Comparison of ENCODE assay signal across 11 cellular contexts in genomic region chr5:177432143-177432904, GRCh38. TPM values are rescaled to one million over a fixed set of nuclear protein-coding genes. Genes with fewer than 3 reads are reported as not detected.
DNase-seq lines count a peak whose midpoint lies in the region; ATAC-seq, FAIRE-seq and TF ChIP-seq lines count a peak whose summit lies in the region.
"Had no signal": no experiment of that assay in that cellular context is flagged by ENCODE, and none has a peak within 500 bp of the region (broad histone marks: within the 10 kb centered on the region; RNA-seq: fewer than 3 reads in every experiment).

No MANE protein-coding gene starts in this region.

- H3K4me3 Mint-ChIP-seq in activated naive CD4-positive, alpha-beta T cell treated with anti-CD3 and anti-CD28 coated beads, Interleukin-2, amount 10 ng/mL, durations not matched to agents 7 days and 5 days = peak overlapping the region; percentile 92
- H3K4me3 Mint-ChIP-seq in endothelial cell (ENCODE audit: unreplicated experiment) = no peak overlapping the region

- H3K36me3 ChIP-seq in HepG2 (replicated peaks in 1 of 2; ENCODE audit: control insufficient read depth in 1 of 2, insufficient read depth in 2 of 2, low read length in 2 of 2) (peaks cover 17 to 27% of the 10 kb centered on the region in 2 experiments; a peak in 4 of 5 replicates), transverse colon (peaks cover 0 to 41% (median 24%) of the 10 kb centered on the region in 4 donors)

- 93% methylated on average over 8 of the region's 20 CpGs for WGBS in HepG2 (ENCODE audit: low lambda C conversion rate)
- WGBS in transverse colon (ENCODE audit: low coverage in 1 of 2), 2 donors = 79% methylated on average over 18 of the region's 20 CpGs; no CpG with 5 or more reads in 1 of the 2 donors

- CTCF ChIA-PET in activated naive CD4-positive, alpha-beta T cell treated with anti-CD3 and anti-CD28 coated beads, Interleukin-2, amount 10 ng/mL, durations not matched to agents 7 days and 5 days (lab: Charles Lee) = interaction anchor here (0.7 to 14.5 kb wide), 12 partner anchors 8 to 318 kb away, joined by 3 to 172 read pairs (median 6); partner anchors contain the start of genes F12, PFN3 and PRR7
- CTCF ChIA-PET in HepG2 (lab: Yijun Ruan, JAX; ENCODE audit: low intra/inter-chr PET ratio, low total read pairs) = no interaction called here

- no peak overlapping the region for H3K27ac ChIP-seq in HepG2 (ENCODE audit: extremely low read length, insufficient read depth, low read length)
- peak overlapping the region; percentile 14 to 95 (median 76) for H3K27ac ChIP-seq in transverse colon

- peaks cover 48% of the 10 kb centered on the region for H3K4me1 ChIP-seq in HepG2 (ENCODE audit: insufficient read depth, low read length)
- H3K4me1 ChIP-seq in transverse colon = peaks cover 26 to 35% (median 28%) of the 10 kb centered on the region in 4 donors

- H2AFZ ChIP-seq in HepG2 (ENCODE audit: low read length) = no peak overlapping the region

- DNase-seq in activated T-cell treated with anti-CD3 and anti-CD28 coated beads for 48 hours (ENCODE audit: low read depth) = peak; percentile 62
- no peak for DNase-seq in activated T-cell treated with anti-CD3 and anti-CD28 coated beads, Interleukin-2, amount 50 U/mL, for 1 hour
- DNase-seq in activated naive CD4-positive, alpha-beta T cell treated with anti-CD3 and anti-CD28 coated beads, Interleukin-2, amount 10 ng/mL, durations not matched to agents 7 days and 5 days = no peak
- DNase-seq in HepG2 (ENCODE audit: low spot score) = no peak
- DNase-seq in transverse colon = no peak
- DNase-seq in mesenteric fat pad (ENCODE audit: low spot score) = no peak
- no peak for DNase-seq in endothelial cell (ENCODE audit: low spot score)
- no peak for DNase-seq in KG1 (lab: John Stamatoyannopoulos, UW)
- DNase-seq: mesenchymal stem cell had no signal

- POLR2A ChIA-PET in HepG2 (lab: Yijun Ruan, JAX) = interaction anchor here (0.7 to 1.5 kb wide), 3 partner anchors 16 to 65 kb away, joined by 3 read pairs; partner anchors contain the start of gene PDLIM7

- TF ChIP-seq EP300 in HepG2 (IDR thresholded peaks at IDR 0.05; ENCODE audit: low read depth in 2 of 2, low read length in 2 of 2) = no peak
- TF ChIP-seq EP300 in HepG2 (CRISPR knock-in tag; IDR thresholded peaks at IDR 0.05; ENCODE audit: borderline replicate concordance) = no peak
- TF ChIP-seq EP300 in transverse colon (IDR thresholded peaks at IDR 0.05; ENCODE audit: low read depth) = no peak

- H3K9me3 ChIP-seq in HepG2 (ENCODE audit: low read length) = no peaks in the 10 kb centered on the region
- no peaks in the 10 kb centered on the region for H3K9me3 ChIP-seq in transverse colon

- TF ChIP-seq POLR2A in HepG2 (IDR thresholded peaks at IDR 0.05; ENCODE audit: insufficient read depth in 1 of 2, low read depth in 2 of 2, low read length in 2 of 2) (no peak), transverse colon (IDR thresholded peaks at IDR 0.05) (no peak)

- no peak overlapping the region for H3K9ac ChIP-seq in HepG2 (ENCODE audit: insufficient read depth, low read depth, low read length)

- H3K4me2 ChIP-seq in HepG2 (ENCODE audit: low read depth, low read length) = no peak overlapping the region

- peaks cover 83% of the 10 kb centered on the region for H3K4me1 Mint-ChIP-seq in activated naive CD4-positive, alpha-beta T cell treated with anti-CD3 and anti-CD28 coated beads, Interleukin-2, amount 10 ng/mL, durations not matched to agents 7 days and 5 days
- peaks cover 9% of the 10 kb centered on the region for H3K4me1 Mint-ChIP-seq in endothelial cell (ENCODE audit: unreplicated experiment)

- H3K79me2 ChIP-seq in HepG2 (ENCODE audit: insufficient read depth, low read length) = peaks cover 10% of the 10 kb centered on the region

- FAIRE-seq in HepG2 (lab: Jason Lieb, UNC) = no peak

- ATAC-seq in HepG2 = no peak

- H3K27me3 Mint-ChIP-seq in activated naive CD4-positive, alpha-beta T cell treated with anti-CD3 and anti-CD28 coated beads, Interleukin-2, amount 10 ng/mL, durations not matched to agents 7 days and 5 days = no peaks in the 10 kb centered on the region
- H3K27me3 Mint-ChIP-seq in endothelial cell (ENCODE audit: unreplicated experiment) = peaks cover 8% of the 10 kb centered on the region

- intact Hi-C loops in HepG2 (cut with micrococcal nuclease; ENCODE audit: unreplicated experiment) = no loop called here
- intact Hi-C loops in transverse colon (cut with DNase I; ENCODE audit: low total_unique reads) = no loop called here

- peaks cover 85% of the 10 kb centered on the region for H3K36me3 Mint-ChIP-seq in activated naive CD4-positive, alpha-beta T cell treated with anti-CD3 and anti-CD28 coated beads, Interleukin-2, amount 10 ng/mL, durations not matched to agents 7 days and 5 days
- H3K36me3 Mint-ChIP-seq in endothelial cell (ENCODE audit: low read depth, unreplicated experiment) = peaks cover 11% of the 10 kb centered on the region

- BruUV-seq in HepG2 (replicated peaks; lab: Mats Ljungman, UMichigan) = no TSS peak

- H3K27me3 ChIP-seq in HepG2 (ENCODE audit: control insufficient read depth in 1 of 2, insufficient read depth in 2 of 2, low read length in 2 of 2) (no peaks in the 10 kb centered on the region), transverse colon (no peaks in the 10 kb centered on the region)

- no peak overlapping the region for H3K4me3 ChIP-seq in HepG2 (replicated peaks in 1 of 3; ENCODE audit: insufficient read depth in 1 of 3, low read depth in 2 of 3, low read length in 3 of 3)
- no peak overlapping the region for H3K4me3 ChIP-seq in transverse colon

- H3K27ac Mint-ChIP-seq in activated naive CD4-positive, alpha-beta T cell treated with anti-CD3 and anti-CD28 coated beads, Interleukin-2, amount 10 ng/mL, durations not matched to agents 7 days and 5 days = peak overlapping the region; percentile 95
- H3K27ac Mint-ChIP-seq in endothelial cell (ENCODE audit: unreplicated experiment) = no peak overlapping the region

- TF ChIP-seq CTCF in HepG2 (CRISPR knock-in tag; IDR thresholded peaks at IDR 0.05) (no peak), transverse colon (IDR thresholded peaks at IDR 0.05) (no peak), endothelial cell (IDR thresholded peaks at IDR 0.05; ENCODE audit: unreplicated experiment) (no peak)

- TF ChIP-seq RAD21 in HepG2 (CRISPR knock-in tag; IDR thresholded peaks at IDR 0.05) = no peak

- in situ Hi-C loops in HepG2 (cut with HindIII; ENCODE audit: extremely low pct_ligation_motif_present, low pct_unique_long_range_greater_than_20kb) (no loop called here), transverse colon (cut with MboI; ENCODE audit: low pct_ligation_motif_present in 1 of 4, low pct_unique_long_range_greater_than_20kb in 1 of 4, low sequenced_read_pairs in 3 of 4) (no loop called here)

- no peaks in the 10 kb centered on the region for H4K20me1 ChIP-seq in HepG2 (ENCODE audit: insufficient read depth, low read length)

- no peaks in the 10 kb centered on the region for H3K9me3 Mint-ChIP-seq in activated naive CD4-positive, alpha-beta T cell treated with anti-CD3 and anti-CD28 coated beads, Interleukin-2, amount 10 ng/mL, durations not matched to agents 7 days and 5 days
- no peaks in the 10 kb centered on the region for H3K9me3 Mint-ChIP-seq in endothelial cell (ENCODE audit: unreplicated experiment)

RNA-seq across cellular contexts. Expression of gene GRK6, which starts 5.8 kb away (rescaled TPM):
- total RNA-seq in HepG2 (2016; rRNA removed; fragmentation: Illumina TruSeq; extraction: Trizol) (16.1 and 19.9 TPM in 2 replicates), transverse colon (10 to 100 TPM; 21.5 to 40.5 (median 36.4) TPM), mesenteric fat pad (30.1 TPM), endothelial cell (ENCODE audit: unreplicated experiment) (33.1 TPM)
- 21.2 and 25.1 TPM in 2 replicates for total RNA-seq in HepG2 (2016; cell fraction: cytosol; rRNA removed; fragmentation: Illumina TruSeq; extraction: Trizol; ENCODE audit: low read depth)
- 15.7 and 20.8 TPM in 2 replicates for total RNA-seq in HepG2 (2016; cell fraction: insoluble cytoplasmic fraction; rRNA removed; fragmentation: Illumina TruSeq; extraction: Trizol)
- 43.3 and 44.5 TPM in 2 replicates for total RNA-seq in HepG2 (2016; cell fraction: membrane; rRNA removed; fragmentation: Illumina TruSeq; extraction: Trizol)
- 15.6 TPM in 2 replicates for total RNA-seq in HepG2 (2016; cell fraction: nucleus; rRNA removed; fragmentation: Illumina TruSeq; extraction: Trizol)
- 13.2 and 17.4 TPM in 2 replicates for polyA plus RNA-seq in HepG2 (2011; rRNA removed)
- 16.2 and 19.6 TPM in 2 replicates for polyA plus RNA-seq in HepG2 (2011; cell fraction: cytosol; rRNA removed)
- 21.6 and 24.6 TPM in 2 replicates for polyA plus RNA-seq in HepG2 (2011; cell fraction: nucleus; rRNA removed)
- polyA plus RNA-seq in HepG2 (2012) = 16.7 and 17.5 TPM in 2 replicates
- 36.3 and 37.2 TPM in 2 replicates for polyA plus RNA-seq in HepG2 (2016; cell fraction: cytosol; fragmentation: Illumina TruSeq; extraction: Trizol; ENCODE audit: low read depth)
- 20.6 and 21.6 TPM in 2 replicates for polyA plus RNA-seq in HepG2 (2016; cell fraction: insoluble cytoplasmic fraction; fragmentation: Illumina TruSeq; extraction: Trizol; ENCODE audit: low read depth)
- polyA plus RNA-seq in HepG2 (2016; cell fraction: membrane; fragmentation: Illumina TruSeq; extraction: Trizol; ENCODE audit: low read depth) = 45.6 and 48.4 TPM in 2 replicates
- polyA plus RNA-seq in HepG2 (2016; cell fraction: nucleus; fragmentation: Illumina TruSeq; extraction: Trizol; ENCODE audit: insufficient read depth, low read depth) = 22.8 and 26.4 TPM in 2 replicates
- polyA minus RNA-seq in HepG2 (2011; rRNA and poly(A)+ RNA removed; ENCODE audit: low replicate concordance) = 11.2 and 22.9 TPM in 2 replicates
- 13.6 and 15.1 TPM in 2 replicates for polyA minus RNA-seq in HepG2 (2011; cell fraction: cytosol; rRNA and poly(A)+ RNA removed)
- 19.2 and 24.9 TPM in 2 replicates for polyA minus RNA-seq in HepG2 (2011; cell fraction: nucleus; rRNA and poly(A)+ RNA removed)

RNA-seq across cellular contexts. Expression of gene PRR7, which starts 14.3 kb away (rescaled TPM):
- 3.9 and 5.0 TPM in 2 replicates for total RNA-seq in HepG2 (2016; rRNA removed; fragmentation: Illumina TruSeq; extraction: Trizol)
- 16.0 and 17.8 TPM in 2 replicates for total RNA-seq in HepG2 (2016; cell fraction: cytosol; rRNA removed; fragmentation: Illumina TruSeq; extraction: Trizol; ENCODE audit: low read depth)
- 3.2 and 5.8 TPM in 2 replicates for total RNA-seq in HepG2 (2016; cell fraction: insoluble cytoplasmic fraction; rRNA removed; fragmentation: Illumina TruSeq; extraction: Trizol)
- 13.3 and 19.1 TPM in 2 replicates for total RNA-seq in HepG2 (2016; cell fraction: membrane; rRNA removed; fragmentation: Illumina TruSeq; extraction: Trizol)
- total RNA-seq in HepG2 (2016; cell fraction: nucleus; rRNA removed; fragmentation: Illumina TruSeq; extraction: Trizol) = 2.0 and 2.5 TPM in 2 replicates
- polyA plus RNA-seq in HepG2 (2011; rRNA removed) = 4.8 and 6.7 TPM in 2 replicates
- polyA plus RNA-seq in HepG2 (2011; cell fraction: cytosol; rRNA removed) = 6.4 and 16.7 TPM in 2 replicates
- polyA plus RNA-seq in HepG2 (2011; cell fraction: nucleus; rRNA removed) = 14.7 and 21.3 TPM in 2 replicates
- 1.5 and 3.1 TPM in 2 replicates for polyA plus RNA-seq in HepG2 (2012)
- 20.2 and 21.6 TPM in 2 replicates for polyA plus RNA-seq in HepG2 (2016; cell fraction: cytosol; fragmentation: Illumina TruSeq; extraction: Trizol; ENCODE audit: low read depth)
- polyA plus RNA-seq in HepG2 (2016; cell fraction: insoluble cytoplasmic fraction; fragmentation: Illumina TruSeq; extraction: Trizol; ENCODE audit: low read depth) = 4.9 and 5.8 TPM in 2 replicates
- 16.9 and 17.7 TPM in 2 replicates for polyA plus RNA-seq in HepG2 (2016; cell fraction: membrane; fragmentation: Illumina TruSeq; extraction: Trizol; ENCODE audit: low read depth)
- 5.8 and 6.9 TPM in 2 replicates for polyA plus RNA-seq in HepG2 (2016; cell fraction: nucleus; fragmentation: Illumina TruSeq; extraction: Trizol; ENCODE audit: insufficient read depth, low read depth)
- 0.94 and 6.4 TPM in 2 replicates for polyA minus RNA-seq in HepG2 (2011; rRNA and poly(A)+ RNA removed; ENCODE audit: low replicate concordance)
- polyA minus RNA-seq in HepG2 (2011; cell fraction: cytosol; rRNA and poly(A)+ RNA removed) = 3.2 and 5.0 TPM in 2 replicates
- polyA minus RNA-seq in HepG2 (2011; cell fraction: nucleus; rRNA and poly(A)+ RNA removed) = 1.1 and 1.4 TPM in 2 replicates
- total RNA-seq in transverse colon = 1 to 10 TPM in 3 of 4 donors, not detected in 1; 2.1 to 5.0 (median 2.5) TPM
- 1.00 TPM for total RNA-seq in mesenteric fat pad
- total RNA-seq in endothelial cell (ENCODE audit: unreplicated experiment) = 0.97 TPM

RNA-seq across cellular contexts. Expression of gene F12, which starts 23.0 kb away (rescaled TPM):
- 1.3 and 3.0 TPM in 2 replicates for total RNA-seq in HepG2 (2016; rRNA removed; fragmentation: Illumina TruSeq; extraction: Trizol)
- 1.9 and 3.1 TPM in 2 replicates for total RNA-seq in HepG2 (2016; cell fraction: cytosol; rRNA removed; fragmentation: Illumina TruSeq; extraction: Trizol; ENCODE audit: low read depth)
- total RNA-seq in HepG2 (2016; cell fraction: insoluble cytoplasmic fraction; rRNA removed; fragmentation: Illumina TruSeq; extraction: Trizol) = 1.4 and 3.6 TPM in 2 replicates
- total RNA-seq in HepG2 (2016; cell fraction: membrane; rRNA removed; fragmentation: Illumina TruSeq; extraction: Trizol) = 2.4 and 3.3 TPM in 2 replicates
- 2.3 and 3.0 TPM in 2 replicates for total RNA-seq in HepG2 (2016; cell fraction: nucleus; rRNA removed; fragmentation: Illumina TruSeq; extraction: Trizol)
- polyA plus RNA-seq in HepG2 (2011; rRNA removed) = 2.5 and 3.1 TPM in 2 replicates
- polyA plus RNA-seq in HepG2 (2011; cell fraction: cytosol; rRNA removed) = 1.5 and 3.0 TPM in 2 replicates
- 27.2 and 32.3 TPM in 2 replicates for polyA plus RNA-seq in HepG2 (2011; cell fraction: nucleus; rRNA removed)
- polyA plus RNA-seq in HepG2 (2012) = 3.6 and 10.3 TPM in 2 replicates
- 3.7 and 5.9 TPM in 2 replicates for polyA plus RNA-seq in HepG2 (2016; cell fraction: cytosol; fragmentation: Illumina TruSeq; extraction: Trizol; ENCODE audit: low read depth)
- 1.6 and 2.3 TPM in 2 replicates for polyA plus RNA-seq in HepG2 (2016; cell fraction: insoluble cytoplasmic fraction; fragmentation: Illumina TruSeq; extraction: Trizol; ENCODE audit: low read depth)
- polyA plus RNA-seq in HepG2 (2016; cell fraction: membrane; fragmentation: Illumina TruSeq; extraction: Trizol; ENCODE audit: low read depth) = 3.4 and 5.0 TPM in 2 replicates
- polyA plus RNA-seq in HepG2 (2016; cell fraction: nucleus; fragmentation: Illumina TruSeq; extraction: Trizol; ENCODE audit: insufficient read depth, low read depth) = 6.6 and 9.9 TPM in 2 replicates
- 2.5 and 2.6 TPM in 2 replicates for polyA minus RNA-seq in HepG2 (2011; rRNA and poly(A)+ RNA removed; ENCODE audit: low replicate concordance)
- polyA minus RNA-seq in HepG2 (2011; cell fraction: cytosol; rRNA and poly(A)+ RNA removed) = 0.30 and 1.2 TPM in 2 replicates
- 1.0 and 1.7 TPM in 2 replicates for polyA minus RNA-seq in HepG2 (2011; cell fraction: nucleus; rRNA and poly(A)+ RNA removed)
- 10 to 100 TPM in 1 of 4 donors, 1 to 10 TPM in 3; 2.6 to 20.1 (median 5.6) TPM for total RNA-seq in transverse colon
- not detected for total RNA-seq in mesenteric fat pad
- 1.4 TPM for total RNA-seq in endothelial cell (ENCODE audit: unreplicated experiment)

RNA-seq across cellular contexts. Expression of gene PFN3, which starts 31.9 kb away (rescaled TPM):
- not detected in 2 replicates for total RNA-seq in HepG2 (2016; rRNA removed; fragmentation: Illumina TruSeq; extraction: Trizol)
- not detected in 2 replicates for total RNA-seq in HepG2 (2016; cell fraction: cytosol; rRNA removed; fragmentation: Illumina TruSeq; extraction: Trizol; ENCODE audit: low read depth)
- total RNA-seq in HepG2 (2016; cell fraction: insoluble cytoplasmic fraction; rRNA removed; fragmentation: Illumina TruSeq; extraction: Trizol) = not detected in 2 replicates
- total RNA-seq in HepG2 (2016; cell fraction: membrane; rRNA removed; fragmentation: Illumina TruSeq; extraction: Trizol) = not detected in 2 replicates
- total RNA-seq in HepG2 (2016; cell fraction: nucleus; rRNA removed; fragmentation: Illumina TruSeq; extraction: Trizol) = not detected in 2 replicates
- polyA plus RNA-seq in HepG2 (2011; rRNA removed) = not detected in 2 replicates
- polyA plus RNA-seq in HepG2 (2011; cell fraction: cytosol; rRNA removed) = not detected in 2 replicates
- not detected in 2 replicates for polyA plus RNA-seq in HepG2 (2011; cell fraction: nucleus; rRNA removed)
- not detected in 2 replicates for polyA plus RNA-seq in HepG2 (2012)
- not detected in 2 replicates for polyA plus RNA-seq in HepG2 (2016; cell fraction: cytosol; fragmentation: Illumina TruSeq; extraction: Trizol; ENCODE audit: low read depth)
- not detected in 2 replicates for polyA plus RNA-seq in HepG2 (2016; cell fraction: insoluble cytoplasmic fraction; fragmentation: Illumina TruSeq; extraction: Trizol; ENCODE audit: low read depth)
- polyA plus RNA-seq in HepG2 (2016; cell fraction: membrane; fragmentation: Illumina TruSeq; extraction: Trizol; ENCODE audit: low read depth) = not detected in 2 replicates
- not detected in 2 replicates for polyA plus RNA-seq in HepG2 (2016; cell fraction: nucleus; fragmentation: Illumina TruSeq; extraction: Trizol; ENCODE audit: insufficient read depth, low read depth)
- polyA minus RNA-seq in HepG2 (2011; rRNA and poly(A)+ RNA removed; ENCODE audit: low replicate concordance) = not detected in 2 replicates
- not detected in 2 replicates for polyA minus RNA-seq in HepG2 (2011; cell fraction: cytosol; rRNA and poly(A)+ RNA removed)
- polyA minus RNA-seq in HepG2 (2011; cell fraction: nucleus; rRNA and poly(A)+ RNA removed) = not detected in 2 replicates
- not detected for total RNA-seq in transverse colon
- not detected for total RNA-seq in mesenteric fat pad
- not detected for total RNA-seq in endothelial cell (ENCODE audit: unreplicated experiment)
- total RNA-seq: M059J, RPMI7951 had no signal

RNA-seq across cellular contexts. Expression of gene DBN1, which starts 41.1 kb away (rescaled TPM):
- 15.7 and 37.3 TPM in 2 replicates for total RNA-seq in HepG2 (2016; rRNA removed; fragmentation: Illumina TruSeq; extraction: Trizol)
- 6.9 and 9.3 TPM in 2 replicates for total RNA-seq in HepG2 (2016; cell fraction: cytosol; rRNA removed; fragmentation: Illumina TruSeq; extraction: Trizol; ENCODE audit: low read depth)
- 12.8 and 37.5 TPM in 2 replicates for total RNA-seq in HepG2 (2016; cell fraction: insoluble cytoplasmic fraction; rRNA removed; fragmentation: Illumina TruSeq; extraction: Trizol)
- 12.9 and 15.2 TPM in 2 replicates for total RNA-seq in HepG2 (2016; cell fraction: membrane; rRNA removed; fragmentation: Illumina TruSeq; extraction: Trizol)
- total RNA-seq in HepG2 (2016; cell fraction: nucleus; rRNA removed; fragmentation: Illumina TruSeq; extraction: Trizol) = 33.8 and 39.3 TPM in 2 replicates
- 27.0 and 30.9 TPM in 2 replicates for polyA plus RNA-seq in HepG2 (2011; rRNA removed)
- polyA plus RNA-seq in HepG2 (2011; cell fraction: cytosol; rRNA removed) = 14.1 and 18.1 TPM in 2 replicates
- polyA plus RNA-seq in HepG2 (2011; cell fraction: nucleus; rRNA removed) = 167 and 276 TPM in 2 replicates
- 16.5 and 21.1 TPM in 2 replicates for polyA plus RNA-seq in HepG2 (2012)
- 7.2 and 8.7 TPM in 2 replicates for polyA plus RNA-seq in HepG2 (2016; cell fraction: cytosol; fragmentation: Illumina TruSeq; extraction: Trizol; ENCODE audit: low read depth)
- 16.0 and 21.2 TPM in 2 replicates for polyA plus RNA-seq in HepG2 (2016; cell fraction: insoluble cytoplasmic fraction; fragmentation: Illumina TruSeq; extraction: Trizol; ENCODE audit: low read depth)
- 11.4 and 15.4 TPM in 2 replicates for polyA plus RNA-seq in HepG2 (2016; cell fraction: membrane; fragmentation: Illumina TruSeq; extraction: Trizol; ENCODE audit: low read depth)
- 72.9 and 77.5 TPM in 2 replicates for polyA plus RNA-seq in HepG2 (2016; cell fraction: nucleus; fragmentation: Illumina TruSeq; extraction: Trizol; ENCODE audit: insufficient read depth, low read depth)
- polyA minus RNA-seq in HepG2 (2011; rRNA and poly(A)+ RNA removed; ENCODE audit: low replicate concordance) = 30.4 and 47.5 TPM in 2 replicates
- polyA minus RNA-seq in HepG2 (2011; cell fraction: cytosol; rRNA and poly(A)+ RNA removed) = 13.2 and 16.4 TPM in 2 replicates
- 42.1 and 43.0 TPM in 2 replicates for polyA minus RNA-seq in HepG2 (2011; cell fraction: nucleus; rRNA and poly(A)+ RNA removed)
- 100 to 1,000 TPM in 1 of 4 donors, 10 to 100 TPM in 3; 10.1 to 201 (median 17.4) TPM for total RNA-seq in transverse colon
- total RNA-seq in mesenteric fat pad = 44.3 TPM
- total RNA-seq in endothelial cell (ENCODE audit: unreplicated experiment) = 315 TPM
